ENCODE assay signal across 16 cellular contexts in the genomic region with DNA sequence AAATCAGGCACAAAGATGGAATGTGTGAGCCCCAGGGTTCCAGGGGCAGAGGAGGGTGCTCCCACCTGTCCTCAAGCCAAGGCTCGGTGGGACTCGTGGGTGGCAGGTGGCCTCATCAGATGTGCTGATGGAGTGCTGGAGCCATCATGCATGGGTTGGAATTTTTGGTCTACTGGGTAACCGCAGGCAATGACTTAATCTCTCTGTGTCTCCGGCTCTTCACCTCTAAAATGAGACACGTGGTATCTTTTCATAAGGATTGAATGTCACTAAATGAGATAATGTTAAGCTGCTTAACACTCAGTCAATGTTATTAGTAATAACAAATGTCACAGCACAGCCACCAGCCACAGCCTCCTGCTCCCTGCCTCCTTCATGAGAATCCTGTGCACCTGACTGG.
DNase-seq lines count a peak whose midpoint lies in the region; ATAC-seq and FAIRE-seq lines count a peak whose summit lies in the region.
"Had no signal": no experiment of that assay in that cellular context is flagged by ENCODE, and none has a peak within 500 bp of the region (broad histone marks: within the 10 kb centered on the region; RNA-seq: fewer than 3 reads in every experiment).

No MANE protein-coding gene starts in this region.

- peak; percentile 39 for DNase-seq in Daoy (ENCODE audit: low read depth)
- peak; percentile 66 to 85 for DNase-seq in NCI-H524 (lab: John Stamatoyannopoulos, UW)
- peak; percentile 63 for DNase-seq in SW480 (ENCODE audit: low spot score)
- peak; percentile 27 for DNase-seq in urothelium cell line (ENCODE audit: low spot score)
- DNase-seq in amniotic stem cell (lab: John Stamatoyannopoulos, UW) = no peak
- DNase-seq in stimulated activated CD8-positive, alpha-beta memory T cell treated with anti-CD3 and anti-CD28 coated beads, Interleukin-4, amount 100 ng/mL, for 48 hours = no peak
- DNase-seq: Calu3; CD8-positive, alpha-beta T cell; GDM1; HCEC 1CT; HFFc6 had no signal

- no peak for ATAC-seq in HG03469 (IDR thresholded peaks at IDR 0.05; ENCODE audit: unreplicated experiment)
- ATAC-seq: CD8-positive, alpha-beta T cell; GM23338 had no signal

- no peak for FAIRE-seq in urothelium cell line (lab: Jason Lieb, UNC)
- FAIRE-seq: GM12892, GM18507, H54 had no signal

Comparison
In these comparisons a context has a peak if more than half of its experiments do, and no peak if none do; other contexts are left out.
1. DNase-seq: peak in Daoy (single experiment), NCI-H524 (2 of 2), SW480 (single experiment) and urothelium cell line (single experiment); none in amniotic stem cell (single experiment) and stimulated activated CD8-positive, alpha-beta memory T cell treated with anti-CD3 and anti-CD28 coated beads, Interleukin-4, amount 100 ng/mL, for 48 hours (single experiment).